In genomic region chr22:20652582-20652981, GRCh38 we compare ENCODE assay signal across 27 cellular contexts.
DNase-seq lines count a peak whose midpoint lies in the region; ATAC-seq and TF ChIP-seq lines count a peak whose summit lies in the region.
"Had no signal": no experiment of that assay in that cellular context is flagged by ENCODE, and none has a peak within 500 bp of the region (broad histone marks: within the 10 kb centered on the region; RNA-seq: fewer than 3 reads in every experiment).

No MANE protein-coding gene starts in this region.

- H3K4me3 ChIP-seq in right atrium auricular region (no peak overlapping the region), heart right ventricle (no peak overlapping the region), esophagus muscularis mucosa (no peak overlapping the region), neuronal stem cell (ENCODE audit: low read length in 2 of 2) (peak overlapping the region in 1 of 2 donors; percentile 4), vagina (no peak overlapping the region)
- H3K4me3 ChIP-seq: BLaER1 treated with 17β-estradiol and CSF1 and Interleukin-3, amounts not matched to agents 10 nM and 100 nM; GM12878; GM23338; PC-9; SJCRH30 had no signal

- peak; percentile 49 for DNase-seq in right atrium auricular region (ENCODE audit: low spot score)
- DNase-seq in heart right ventricle, result no peak
- DNase-seq in esophagus muscularis mucosa (ENCODE audit: extremely low spot score), result peak; percentile 85
- no peak for DNase-seq in neuronal stem cell (ENCODE audit: low spot score)
- DNase-seq in vagina (ENCODE audit: extremely low spot score in 2 of 2), result peak; percentile 54 to 85
- no peak for DNase-seq in NCI-H524 (lab: John Stamatoyannopoulos, UW)
- no peak for DNase-seq in stimulated activated naive CD4-positive, alpha-beta T cell (lab: John Stamatoyannopoulos, UW)
- DNase-seq: AML-193; CD4-positive, alpha-beta memory T cell; COR-L47; GDM1; HCEC 1CT; NCI-H1092 treated with DMSO at 0.1 percent for 48 hours; NCI-H1436; NCI-H187 treated with DMSO at 0.1 percent for 48 hours; NCI-H2171 treated with DMSO at 0.1 percent for 48 hours; NCI-H446; NCI-H526; PC-9; SJCRH30 had no signal

- H3K4ac ChIP-seq in neuronal stem cell (ENCODE audit: low read length), result no peak overlapping the region

- no peaks in the 10 kb centered on the region for H3K79me1 ChIP-seq in neuronal stem cell (ENCODE audit: low read depth, low read length)

- TF ChIP-seq POLR2A in esophagus muscularis mucosa (IDR thresholded peaks at IDR 0.05; ENCODE audit: low read depth) (no peak), vagina (IDR thresholded peaks at IDR 0.05) (no peak)

- no peaks in the 10 kb centered on the region for H3K9me3 ChIP-seq in right atrium auricular region
- H3K9me3 ChIP-seq in heart right ventricle, result no peaks in the 10 kb centered on the region
- no peaks in the 10 kb centered on the region for H3K9me3 ChIP-seq in esophagus muscularis mucosa
- peaks cover 0 to 5% of the 10 kb centered on the region in 2 donors for H3K9me3 ChIP-seq in neuronal stem cell (replicated peaks in 1 of 2; ENCODE audit: control insufficient read depth in 2 of 2, insufficient read depth in 1 of 2, low read depth in 1 of 2, low read length in 2 of 2)
- no peaks in the 10 kb centered on the region for H3K9me3 ChIP-seq in vagina
- H3K9me3 ChIP-seq: BLaER1 treated with 17β-estradiol and CSF1 and Interleukin-3, amounts not matched to agents 10 nM and 100 nM; SJCRH30 had no signal

- ATAC-seq in heart right ventricle (no peak), GM18498 (IDR thresholded peaks at IDR 0.05; ENCODE audit: unreplicated experiment) (no peak)
- ATAC-seq: GM12878, GM23338, Right ventricle myocardium inferior, SK-N-SH treated with all-trans-retinoic acid at 6 μM for 48 hours had no signal

- H3K27me3 ChIP-seq in right atrium auricular region (no peaks in the 10 kb centered on the region), heart right ventricle (no peaks in the 10 kb centered on the region), esophagus muscularis mucosa (no peaks in the 10 kb centered on the region), neuronal stem cell (ENCODE audit: control insufficient read depth in 3 of 3, insufficient read depth in 3 of 3, low read depth in 1 of 3, low read length in 3 of 3) (peaks cover 0 to 2% (median 0%) of the 10 kb centered on the region in 3 experiments), vagina (no peaks in the 10 kb centered on the region)
- H3K27me3 ChIP-seq: BLaER1 treated with 17β-estradiol and CSF1 and Interleukin-3, amounts not matched to agents 10 nM and 100 nM; SJCRH30 had no signal

- H3K4me2 ChIP-seq in neuronal stem cell (ENCODE audit: insufficient read depth, low read length, poor library complexity, severe bottlenecking), result no peak overlapping the region
- H3K4me2 ChIP-seq: BLaER1 treated with 17β-estradiol and CSF1 and Interleukin-3, amounts not matched to agents 10 nM and 100 nM; GM23338; PC-9 had no signal

- H3K27ac ChIP-seq in right atrium auricular region (no peak overlapping the region), heart right ventricle (no peak overlapping the region), esophagus muscularis mucosa (replicated peaks in 1 of 4) (no peak overlapping the region), neuronal stem cell (replicated peaks; ENCODE audit: low read length) (no peak overlapping the region), vagina (no peak overlapping the region)
- H3K27ac ChIP-seq: BLaER1 treated with 17β-estradiol and CSF1 and Interleukin-3, amounts not matched to agents 10 nM and 100 nM; HL-60; PC-9; SJCRH30 had no signal

- H2BK12ac ChIP-seq in neuronal stem cell (ENCODE audit: low read length), result no peak overlapping the region

- TF ChIP-seq CTCF in right atrium auricular region (IDR thresholded peaks at IDR 0.05) (no peak), heart right ventricle (IDR thresholded peaks at IDR 0.05) (no peak), esophagus muscularis mucosa (IDR thresholded peaks at IDR 0.05) (no peak), vagina (IDR thresholded peaks at IDR 0.05) (no peak)

- H4K91ac ChIP-seq in neuronal stem cell (ENCODE audit: low read depth, low read length, poor library complexity), result no peak overlapping the region

- H2AK5ac ChIP-seq in neuronal stem cell (ENCODE audit: low read depth, low read length), result no peak overlapping the region

- 87 to 93% methylated on average over 6 of the region's 6 CpGs for WGBS in heart right ventricle, 2 donors
- WGBS in esophagus muscularis mucosa, result 93% methylated on average over 5 of the region's 6 CpGs
- WGBS in neuronal stem cell (ENCODE audit: extremely low coverage in 2 of 2, insufficient read length in 2 of 2, insufficient replicate concordance in 1 of 2), 2 donors, result no CpG with 5 or more reads among the region's 6 CpGs

- intact Hi-C loops in heart right ventricle (cut with DNase I), result no loop called here
- intact Hi-C loops in esophagus muscularis mucosa (cut with DNase I), result no loop called here
- intact Hi-C loops in vagina (cut with DNase I), result no loop called here

- H3K9ac ChIP-seq in neuronal stem cell (ENCODE audit: low read depth, low read length, poor library complexity), result no peak overlapping the region
- H3K9ac ChIP-seq: BLaER1 treated with 17β-estradiol and CSF1 and Interleukin-3, amounts not matched to agents 10 nM and 100 nM had no signal

- H2BK120ac ChIP-seq in neuronal stem cell (ENCODE audit: low read depth, low read length), result no peak overlapping the region

- peak overlapping the region; percentile 70 for H3K23ac ChIP-seq in neuronal stem cell (ENCODE audit: low read depth, low read length, poor library complexity)

- peak overlapping the region; percentile 16 for H2BK5ac ChIP-seq in neuronal stem cell (ENCODE audit: low read length)

- no peak for TF ChIP-seq EP300 in esophagus muscularis mucosa (IDR thresholded peaks at IDR 0.05)

- H3K4me1 ChIP-seq in right atrium auricular region, result no peaks in the 10 kb centered on the region
- H3K4me1 ChIP-seq in heart right ventricle, result no peaks in the 10 kb centered on the region
- no peaks in the 10 kb centered on the region for H3K4me1 ChIP-seq in esophagus muscularis mucosa
- peaks cover 2 to 4% of the 10 kb centered on the region in 2 donors for H3K4me1 ChIP-seq in neuronal stem cell (ENCODE audit: control insufficient read depth in 2 of 2, insufficient read depth in 1 of 2, low read depth in 1 of 2, low read length in 2 of 2)
- no peaks in the 10 kb centered on the region for H3K4me1 ChIP-seq in vagina
- H3K4me1 ChIP-seq: BLaER1 treated with 17β-estradiol and CSF1 and Interleukin-3, amounts not matched to agents 10 nM and 100 nM; SJCRH30 had no signal

- H2AFZ ChIP-seq in neuronal stem cell (ENCODE audit: low read length), result no peak overlapping the region
- H2AFZ ChIP-seq: GM23338, PC-9 had no signal

- no peak overlapping the region for H3K18ac ChIP-seq in neuronal stem cell (ENCODE audit: low read length)

- no peak overlapping the region for H4K8ac ChIP-seq in neuronal stem cell (ENCODE audit: low read depth, low read length)

- no peak overlapping the region for H2BK15ac ChIP-seq in neuronal stem cell (ENCODE audit: low read length)

- peak overlapping the region; percentile 91 for H3K14ac ChIP-seq in neuronal stem cell (ENCODE audit: low read length)

- H3K36me3 ChIP-seq in right atrium auricular region (no peaks in the 10 kb centered on the region), heart right ventricle (no peaks in the 10 kb centered on the region), esophagus muscularis mucosa (no peaks in the 10 kb centered on the region), neuronal stem cell (replicated peaks in 1 of 2; ENCODE audit: control insufficient read depth in 2 of 2, insufficient read depth in 2 of 2, low read length in 2 of 2) (no peaks in the 10 kb centered on the region), vagina (no peaks in the 10 kb centered on the region)
- H3K36me3 ChIP-seq: BLaER1 treated with 17β-estradiol and CSF1 and Interleukin-3, amounts not matched to agents 10 nM and 100 nM; SJCRH30 had no signal

Comparison
In these comparisons a context has a peak if more than half of its experiments do, and no peak if none do; other contexts are left out.
1. DNase-seq: peak in right atrium auricular region (single experiment), esophagus muscularis mucosa (single experiment) and vagina (2 of 2); none in heart right ventricle (0 of 2), neuronal stem cell (single experiment), NCI-H524 (0 of 2) and stimulated activated naive CD4-positive, alpha-beta T cell (0 of 6).